In the genomic region with DNA sequence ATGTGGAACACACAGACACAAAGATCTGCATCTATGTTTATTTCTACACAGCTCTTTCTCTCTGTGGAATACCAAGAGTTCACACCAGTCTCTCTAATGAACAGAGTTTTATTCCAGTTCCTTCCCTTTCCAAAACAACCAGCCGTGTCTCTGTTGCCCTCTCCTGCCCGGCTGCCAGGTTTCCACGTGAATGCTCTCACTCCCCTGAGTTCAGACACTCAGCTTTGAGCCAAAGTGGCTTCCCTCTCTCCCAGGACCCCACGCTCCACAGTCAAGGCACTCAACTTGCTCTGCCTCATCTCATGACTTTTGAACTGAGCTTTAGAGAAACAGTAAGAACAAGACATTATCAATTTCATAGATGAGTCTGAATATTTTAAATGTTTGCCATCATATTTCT, we compare ENCODE assay signal across 5 cellular contexts.
"Had no signal": no experiment of that assay in that cellular context is flagged by ENCODE, and none has a peak within 500 bp of the region (broad histone marks: within the 10 kb centered on the region; RNA-seq: fewer than 3 reads in every experiment).

No MANE protein-coding gene starts in this region.

- ATAC-seq: HepG2, K562 had no signal

- H3K27me3 Mint-ChIP-seq: IgD-negative memory B cell had no signal

- H3K4me3 Mint-ChIP-seq: IgD-negative memory B cell had no signal

- H3K27ac ChIP-seq: HL-60 had no signal

- H3K4me3 ChIP-seq: K562 had no signal

- H3K4me1 Mint-ChIP-seq: IgD-negative memory B cell had no signal

- H3K27ac Mint-ChIP-seq: IgD-negative memory B cell had no signal

- DNase-seq: IMR-90 had no signal
